Comparison of ENCODE assay signal across 24 cellular contexts in genomic region chr6:21171801-21172200, GRCh38.
"Had no signal": no experiment of that assay in that cellular context is flagged by ENCODE, and none has a peak within 500 bp of the region (broad histone marks: within the 10 kb centered on the region; RNA-seq: fewer than 3 reads in every experiment).

No MANE protein-coding gene starts in this region.

- H3K9me3 Mint-ChIP-seq: activated T-cell treated with anti-CD3 and anti-CD28 coated beads, Interleukin-2, amount 50 U/mL, for 24 hours; activated T-helper 2 cell treated with anti-CD3 and anti-CD28 coated beads, Interferon-gamma antibody, Interleukin-2, Interleukin-4, amounts not matched to agents 10 μg/mL and 5 μg/mL and 100 μg/mL, durations not matched to agents 14 hours and 24 hours and 36 hours; natural killer cell had no signal

- ATAC-seq: body of pancreas, gastrocnemius medialis, left cardiac atrium, natural killer cell, psoas muscle, WTC11 had no signal

- H3K27me3 Mint-ChIP-seq: activated naive CD8-positive, alpha-beta T cell; activated T-cell treated with anti-CD3 and anti-CD28 coated beads, Interleukin-2, amount 50 U/mL, for 24 hours had no signal

- H3K27ac Mint-ChIP-seq: activated naive CD8-positive, alpha-beta T cell; activated T-cell treated with anti-CD3 and anti-CD28 coated beads, Interleukin-2, amount 50 U/mL, for 24 hours; activated T-helper 2 cell treated with anti-CD3 and anti-CD28 coated beads, Interferon-gamma antibody, Interleukin-2, Interleukin-4, amounts not matched to agents 10 μg/mL and 5 μg/mL and 100 μg/mL, durations not matched to agents 14 hours and 24 hours and 36 hours; natural killer cell had no signal

- DNase-seq: activated CD4-positive, alpha-beta T cell treated with anti-CD3 and anti-CD28 coated beads, Interleukin-2, amount 50 U/mL, for 4 hours; activated CD8-positive, alpha-beta memory T cell treated with anti-CD3 and anti-CD28 coated beads for 24 hours; activated CD8-positive, alpha-beta memory T cell treated with anti-CD3 and anti-CD28 coated beads, Interleukin-2, amount 50 U/mL, for 4 hours; activated naive CD4-positive, alpha-beta T cell; activated T-cell treated with anti-CD3 and anti-CD28 coated beads, Interleukin-2, amount 50 U/mL, for 24 hours; adrenal gland; body of pancreas; caudate nucleus; effector memory CD4-positive, alpha-beta T cell; gastrocnemius medialis; head of caudate nucleus; hypothalamus; left cardiac atrium; midbrain; natural killer cell; ovary; psoas muscle; stimulated activated CD4-positive, alpha-beta T cell treated with anti-CD3 and anti-CD28 coated beads, Interleukin-4, amount 100 ng/mL, for 24 hours; stimulated activated naive CD4-positive, alpha-beta T cell treated with Interleukin-2 at 50 U/mL for 16 hours; T1000; upper lobe of left lung had no signal

- H3K4me3 Mint-ChIP-seq: activated naive CD8-positive, alpha-beta T cell; activated T-cell treated with anti-CD3 and anti-CD28 coated beads, Interleukin-2, amount 50 U/mL, for 24 hours; natural killer cell; WTC11 had no signal

- H3K36me3 Mint-ChIP-seq: natural killer cell, WTC11 had no signal
